1 cellular context compared by ENCODE assay signal in genomic region chr13:48400090-48400694, GRCh38.
TF ChIP-seq lines count a peak whose summit lies in the region.

No MANE protein-coding gene starts in this region.

TF ChIP-seq in HepG2, 621 proteins besides CTCF, POLR2A, EP300 and RAD21 (continued from another document):
- no peak for TF ChIP-seq PRDM15 (CRISPR knock-in tag; IDR thresholded peaks at IDR 0.05)
- no peak for TF ChIP-seq TCF12 (IDR thresholded peaks at IDR 0.05)
- no peak for TF ChIP-seq TCF12 (CRISPR knock-in tag; IDR thresholded peaks at IDR 0.05)
- TF ChIP-seq NFKBIZ (CRISPR knock-in tag; IDR thresholded peaks at IDR 0.05) = no peak
- TF ChIP-seq MIER2 (CRISPR knock-in tag; IDR thresholded peaks at IDR 0.05) = no peak
- no peak for TF ChIP-seq FOXP1 (IDR thresholded peaks at IDR 0.05)
- peak; percentile 22; the same call in 1 of the 2 replicates for TF ChIP-seq FOXP1 (CRISPR knock-in tag; IDR thresholded peaks at IDR 0.05)
- no peak for TF ChIP-seq DNMT3B (CRISPR knock-in tag; conservative IDR thresholded peaks at IDR 0.05)
- TF ChIP-seq ZNF605 (CRISPR knock-in tag; IDR thresholded peaks at IDR 0.05) = no peak
- TF ChIP-seq FOXP4 (CRISPR knock-in tag; IDR thresholded peaks at IDR 0.05) = 0 out of 2 replicates have a peak, but pooled peaks have one; percentile 25
- TF ChIP-seq NFIC (IDR thresholded peaks at IDR 0.05; ENCODE audit: low read length) = no peak
- TF ChIP-seq SMARCC2 (IDR thresholded peaks at IDR 0.05) = no peak
- no peak for TF ChIP-seq ZNF530 (CRISPR knock-in tag; IDR thresholded peaks at IDR 0.05; ENCODE audit: low read depth)
- TF ChIP-seq ATF6 (CRISPR knock-in tag; conservative IDR thresholded peaks at IDR 0.05) = no peak
- TF ChIP-seq NR1H2 (CRISPR knock-in tag; IDR thresholded peaks at IDR 0.05; ENCODE audit: borderline replicate concordance, low read depth) = no peak
- no peak for TF ChIP-seq BORCS8-MEF2B (CRISPR knock-in tag; IDR thresholded peaks at IDR 0.05)
- 0 out of 2 replicates have a peak, but pooled peaks have one; percentile 10 for TF ChIP-seq NFE2L2 (IDR thresholded peaks at IDR 0.05; ENCODE audit: low read length)
- TF ChIP-seq SOX13 (IDR thresholded peaks at IDR 0.05) = no peak
- peak in 1 of 2 experiments; percentile 12; a peak in 1 of 4 replicates for TF ChIP-seq SOX13 (CRISPR knock-in tag; conservative IDR thresholded peaks at IDR 0.05 in 1 of 2, IDR thresholded peaks at IDR 0.05 in 1 of 2)
- TF ChIP-seq PAXIP1 (CRISPR knock-in tag; conservative IDR thresholded peaks at IDR 0.05) = 0 out of 2 replicates have a peak, but pooled peaks have one; percentile 13
- TF ChIP-seq ZBTB14 (CRISPR knock-in tag; IDR thresholded peaks at IDR 0.05) = no peak
- TF ChIP-seq ZNF776 (CRISPR knock-in tag; IDR thresholded peaks at IDR 0.05) = no peak
